Comparison of ENCODE assay signal across 8 cellular contexts in the genomic region with DNA sequence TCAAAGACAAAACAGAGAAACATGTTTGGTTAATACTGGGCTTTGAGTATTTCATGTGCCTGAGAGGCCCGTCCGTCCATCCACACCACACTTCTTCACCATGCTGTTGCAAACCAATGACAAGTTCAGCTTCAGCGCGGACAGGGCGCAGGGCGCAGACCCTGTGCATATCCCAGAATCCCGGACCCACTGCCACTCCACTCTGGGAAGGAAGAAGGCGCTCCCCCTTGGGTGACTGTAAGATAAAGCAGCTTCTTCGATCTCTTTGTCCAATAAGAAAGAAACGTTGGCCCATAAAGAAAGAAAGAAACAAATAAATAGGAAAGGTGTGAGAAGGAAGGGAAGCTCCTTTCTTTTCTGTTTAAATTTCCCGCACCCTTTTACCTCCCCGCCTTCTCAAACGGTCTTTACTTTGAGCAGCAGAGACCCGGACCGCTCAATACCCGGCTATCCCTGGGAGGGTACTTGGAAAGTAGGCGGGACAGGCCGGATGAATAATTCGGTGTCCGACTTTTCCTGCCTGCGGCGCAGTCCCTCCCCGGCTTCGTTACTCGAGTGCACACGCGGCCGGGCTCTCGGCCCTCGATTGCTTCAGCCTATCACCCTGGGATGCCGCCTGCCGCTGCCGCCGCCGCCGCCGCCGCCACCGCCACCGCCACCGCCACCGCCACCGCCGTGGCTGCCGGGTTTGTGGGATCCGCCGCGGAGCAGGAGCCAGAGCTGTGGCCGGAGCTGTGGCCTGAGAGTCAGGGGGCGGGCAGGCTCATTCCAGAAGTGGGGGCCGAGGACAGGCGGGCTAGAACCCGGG. TPM values are rescaled to one million over a fixed set of nuclear protein-coding genes. Genes with fewer than 3 reads are reported as not detected.
A peak's percentile ranks its signal among the peaks of the same experiment; 100 is the strongest.
DNase-seq lines count a peak whose midpoint lies in the region; ATAC-seq, FAIRE-seq and TF ChIP-seq lines count a peak whose summit lies in the region.

No MANE protein-coding gene starts in this region.

- TF ChIP-seq CTCF in LNCaP clone FGC (IDR thresholded peaks at IDR 0.05; ENCODE audit: control insufficient read depth, extremely low read depth, insufficient read depth) = 0 out of 2 replicates have a peak, but pooled peaks have one; percentile 8
- peak; percentile 7 for TF ChIP-seq CTCF in RWPE2 (IDR thresholded peaks at IDR 0.05; ENCODE audit: poor library complexity, severe bottlenecking)
- TF ChIP-seq CTCF in K562 (IDR thresholded peaks at IDR 0.05 in 2 of 3, conservative IDR thresholded peaks at IDR 0.05 in 1 of 3; ENCODE audit: insufficient read depth in 2 of 3, low read depth in 1 of 3, low read length in 3 of 3) = no peak
- peak in 1 of 4 experiments; percentile 7 for TF ChIP-seq CTCF in prostate gland (IDR thresholded peaks at IDR 0.05)

- TF ChIP-seq EP300 in K562 (IDR thresholded peaks at IDR 0.05; ENCODE audit: low read length) = 0 out of 2 replicates have a peak, but pooled peaks have one; percentile 3

- H3K27ac ChIP-seq in RWPE2 (ENCODE audit: poor library complexity, severe bottlenecking) = peak overlapping the region; percentile 71
- H3K27ac ChIP-seq in K562 (ENCODE audit: extremely low read depth, low read depth, low read length) = no peak overlapping the region; the same call in 2 of the 3 replicates
- H3K27ac ChIP-seq in prostate gland = peak overlapping the region; percentile 85 to 88

- H3K36me3 ChIP-seq in RWPE2 (ENCODE audit: low read depth) (no peaks in the 10 kb centered on the region), K562 (ENCODE audit: control insufficient read depth, insufficient read depth, low read length) (no peaks in the 10 kb centered on the region), prostate gland (no peaks in the 10 kb centered on the region)

- 3% methylated on average over 35 of the region's 53 CpGs for WGBS in K562 (ENCODE audit: insufficient coverage, low coverage, missing lambda C conversion rate)
- 1% methylated on average over 45 of the region's 53 CpGs for WGBS in prostate gland

- DNase-seq in GDM1 (lab: John Stamatoyannopoulos, UW) (peak; percentile 89), H54 (ENCODE audit: insufficient read length, low spot score) (peak; percentile 94), LNCaP clone FGC (ENCODE audit: low read depth) (peak; percentile 89), RWPE2 (ENCODE audit: low spot score) (peak; percentile 95), K562 (ENCODE audit: extremely low read depth in 1 of 4, low spot score in 3 of 4) (peak; percentile 94 to 96 (median 94)), hypothalamus (lab: John Stamatoyannopoulos, UW) (peak; percentile 26 to 93 (median 84)), prostate gland (ENCODE audit: low spot score) (peak; percentile 87)
- no peak for DNase-seq in effector CD4-positive, alpha-beta T cell

- POLR2A ChIA-PET in K562 (lab: Yijun Ruan, JAX) = interaction anchor here (0.6 kb wide), 1 partner anchor 848 kb away, joined by 3 read pairs; no protein-coding TSS in a partner anchor

- in situ Hi-C loops in K562 (cut with MboI) = no loop called here

- CTCF ChIA-PET in K562 (lab: Yijun Ruan, JAX; ENCODE audit: low intra/inter-chr PET ratio) = no interaction called here

- TF ChIP-seq POLR2A in H54 (IDR thresholded peaks at IDR 0.05; ENCODE audit: low read depth, low read length) = peak; percentile 30; the same call in 1 of the 2 replicates
- peak; percentile 44; the same call in 1 of the 2 replicates for TF ChIP-seq POLR2A in K562 (conservative IDR thresholded peaks at IDR 0.05)
- TF ChIP-seq POLR2A in prostate gland (IDR thresholded peaks at IDR 0.05) = no peak

- H3K4me1 ChIP-seq in RWPE2 (ENCODE audit: insufficient read depth, poor library complexity, severe bottlenecking) (peaks cover 37% of the 10 kb centered on the region), K562 (replicated peaks in 1 of 2; ENCODE audit: control insufficient read depth in 2 of 2, insufficient read depth in 2 of 2, low read length in 2 of 2) (peaks cover 4 to 10% of the 10 kb centered on the region in 2 experiments; a peak in 4 of 5 replicates), prostate gland (replicated peaks) (no peaks in the 10 kb centered on the region)

- H3K9me3 ChIP-seq in RWPE2 (ENCODE audit: severe bottlenecking) = no peaks in the 10 kb centered on the region
- H3K9me3 ChIP-seq in K562 (replicated peaks; ENCODE audit: control insufficient read depth, insufficient read depth, low read depth, low read length) = no peaks in the 10 kb centered on the region
- no peaks in the 10 kb centered on the region for H3K9me3 ChIP-seq in prostate gland

- peak overlapping the region; percentile 98 for H2AFZ ChIP-seq in K562 (ENCODE audit: low read depth, low read length)

- FAIRE-seq in H54 (lab: Jason Lieb, UNC) (no peak), K562 (lab: Jason Lieb, UNC) (peak; percentile 80)

- peak; percentile 71 for ATAC-seq in RWPE2 (ENCODE audit: low read depth)
- peak; percentile 93 for ATAC-seq in K562

- peak overlapping the region; percentile 53 to 87 for H3K9ac ChIP-seq in K562 (ENCODE audit: insufficient read depth in 1 of 2, low read depth in 2 of 2, low read length in 2 of 2)

- peak overlapping the region; percentile 86 for H3K4me2 ChIP-seq in K562 (ENCODE audit: insufficient read depth, low read length)

- TF ChIP-seq RAD21 in K562 (CRISPR knock-in tag; conservative IDR thresholded peaks at IDR 0.05 in 1 of 2, IDR thresholded peaks at IDR 0.05 in 1 of 2) = no peak

- no peaks in the 10 kb centered on the region for H3K9me1 ChIP-seq in K562 (ENCODE audit: control insufficient read depth, insufficient read depth, low read length)

- H3K79me2 ChIP-seq in K562 (ENCODE audit: control insufficient read depth, insufficient read depth, low read length) = no peaks in the 10 kb centered on the region

- intact Hi-C loops in K562 (cut with micrococcal nuclease) (no loop called here), prostate gland (cut with DNase I) (loop anchor here (5.0 to 10.0 kb wide), 2 partner anchors 56 to 191 kb away; no protein-coding TSS in a partner anchor)

- H4K20me1 ChIP-seq in K562 (replicated peaks; ENCODE audit: control insufficient read depth, insufficient read depth, low read length) = no peaks in the 10 kb centered on the region; the same call in 1 of the 2 replicates

- H3K27me3 ChIP-seq in RWPE2 (ENCODE audit: insufficient read depth, poor library complexity, severe bottlenecking) = no peaks in the 10 kb centered on the region
- peaks cover 6 to 9% of the 10 kb centered on the region in 2 experiments; a peak in 2 of 5 replicates for H3K27me3 ChIP-seq in K562 (ENCODE audit: control insufficient read depth in 2 of 2, insufficient read depth in 2 of 2, low read length in 2 of 2)
- H3K27me3 ChIP-seq in prostate gland (replicated peaks; ENCODE audit: insufficient read depth) = no peaks in the 10 kb centered on the region

- peak overlapping the region; percentile 79 for H3K4me3 ChIP-seq in LNCaP clone FGC (ENCODE audit: low read depth, low read length)
- H3K4me3 ChIP-seq in RWPE2 (ENCODE audit: severe bottlenecking) = peak overlapping the region; percentile 95
- peak overlapping the region; percentile 72 for H3K4me3 ChIP-seq in K562
- peak overlapping the region; percentile 84 to 95 for H3K4me3 ChIP-seq in prostate gland

- TSS peak; percentile 92 for BruUV-seq in K562 (replicated peaks; lab: Mats Ljungman, UMichigan)

TF ChIP-seq in K562, 482 proteins besides CTCF, POLR2A, EP300 and RAD21 (continues in another document):
- TF ChIP-seq ZFP36 (IDR thresholded peaks at IDR 0.05; ENCODE audit: low read depth, low read length, partially characterized antibody) = peak; percentile 24
- TF ChIP-seq HOXB6 (CRISPR knock-in tag; IDR thresholded peaks at IDR 0.05; ENCODE audit: borderline replicate concordance) = no peak
- TF ChIP-seq ZNF274 (IDR thresholded peaks at IDR 0.05; ENCODE audit: borderline replicate concordance, low read depth, low read length) = no peak
- TF ChIP-seq ATF2 (CRISPR knock-in tag; IDR thresholded peaks at IDR 0.05) = 0 out of 2 replicates have a peak, but pooled peaks have one; percentile 57
- TF ChIP-seq, protein P1, sequence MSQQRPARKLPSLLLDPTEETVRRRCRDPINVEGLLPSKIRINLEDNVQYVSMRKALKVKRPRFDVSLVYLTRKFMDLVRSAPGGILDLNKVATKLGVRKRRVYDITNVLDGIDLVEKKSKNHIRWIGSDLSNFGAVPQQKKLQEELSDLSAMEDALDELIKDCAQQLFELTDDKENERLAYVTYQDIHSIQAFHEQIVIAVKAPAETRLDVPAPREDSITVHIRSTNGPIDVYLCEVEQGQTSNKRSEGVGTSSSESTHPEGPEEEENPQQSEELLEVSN (IDR thresholded peaks at IDR 0.05; ENCODE audit: borderline replicate concordance in 1 of 2, extremely low read depth in 1 of 2, insufficient read depth in 1 of 2, insufficient read length in 1 of 2, low read depth in 1 of 2, low read length in 1 of 2, poor library complexity in 1 of 2, severe bottlenecking in 1 of 2) = peak; percentile 93 to 96

RNA-seq across cellular contexts. Expression of gene RASAL2, which starts 0.6 kb away (rescaled TPM):
- 1.2 and 4.8 TPM in 2 replicates for total RNA-seq in K562 (2011; cell fraction: chromatin; rRNA removed; ENCODE audit: low replicate concordance)
- 0.67 and 1.7 TPM in 2 replicates for total RNA-seq in K562 (2011; cell fraction: nucleolus; rRNA removed)
- total RNA-seq in K562 (2011; cell fraction: nucleoplasm; rRNA removed) = 1.5 and 2.7 TPM in 2 replicates
- total RNA-seq in K562 (2014; rRNA removed) = 0.27 and 0.69 TPM in 2 replicates
- 0.80 and 0.91 TPM in 2 replicates for total RNA-seq in K562 (2014; rRNA removed; fragmentation: Illumina TruSeq; extraction: Trizol)
- 0.62 and 0.79 TPM in 2 replicates for total RNA-seq in K562 (2015; rRNA removed; fragmentation: Illumina TruSeq; extraction: Trizol)
- total RNA-seq in K562 (2021) = 1.0 and 1.3 TPM in 2 replicates
- polyA plus RNA-seq in K562 (2011; rRNA removed) = 0.16 and 0.57 TPM in 2 replicates
- polyA plus RNA-seq in K562 (2011; cell fraction: cytosol; rRNA removed) = 0.24 and 0.78 TPM in 2 replicates
- 0.48 and 1.7 TPM in 2 replicates for polyA plus RNA-seq in K562 (2011; cell fraction: nucleus; rRNA removed)
- 0.44 and 0.53 TPM in 2 replicates for polyA plus RNA-seq in K562 (2012)
- polyA plus RNA-seq in K562 (2014; fragmentation: Illumina TruSeq; extraction: Trizol) = 0.58 and 0.70 TPM in 2 replicates
- polyA plus RNA-seq in K562 (2014; fragmentation: Nextera tagmentation; extraction: Ambion mirVana) = under 1 TPM; 0.13 to 0.17 TPM
- 0.46 and 0.88 TPM in 2 replicates for polyA plus RNA-seq in K562 (2014; rRNA removed)
- polyA minus RNA-seq in K562 (2011; rRNA and poly(A)+ RNA removed) = 0.54 and 2.5 TPM in 2 replicates
- polyA minus RNA-seq in K562 (2011; cell fraction: cytosol; rRNA and poly(A)+ RNA removed) = 0.82 and 1.0 TPM in 2 replicates
- 0.89 and 2.3 TPM in 2 replicates for polyA minus RNA-seq in K562 (2011; cell fraction: nucleus; rRNA and poly(A)+ RNA removed)
- total RNA-seq in prostate gland = 10 to 100 TPM in 1 of 2 donors, 1 to 10 TPM in 1; 9.2 to 36.9 TPM

Comparison
In these comparisons a context has a peak if more than half of its experiments do, and no peak if none do; other contexts are left out.
1. CTCF ChIP-seq: peak in LNCaP clone FGC (single experiment) and RWPE2 (single experiment); none in K562 (0 of 3).
2. Peak in every context shown above with its lines, with median percentiles within 50 percentile points of each other: H3K4me3 ChIP-seq.